Comparison of ENCODE assay signal across 35 cellular contexts in the genomic region with DNA sequence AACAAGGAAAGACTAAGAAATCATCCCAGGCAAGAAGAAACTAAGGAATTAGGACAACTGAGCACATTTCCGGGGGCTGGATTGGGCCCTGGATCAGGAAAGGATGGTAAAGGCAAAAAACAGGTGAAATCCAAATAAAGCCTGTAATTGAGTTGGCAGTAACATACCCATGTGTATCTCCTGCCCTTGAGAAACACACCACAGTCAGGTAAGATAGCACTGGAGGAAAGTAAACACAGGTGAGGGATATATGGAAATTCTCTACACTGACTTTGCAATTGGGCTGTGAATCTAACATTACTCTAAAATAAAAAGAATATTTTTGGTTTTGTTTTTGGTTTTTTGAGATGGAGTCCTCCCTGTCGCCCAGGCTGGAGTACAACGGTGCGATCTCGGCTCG.
DNase-seq lines count a peak whose midpoint lies in the region; ATAC-seq, FAIRE-seq and TF ChIP-seq lines count a peak whose summit lies in the region.
"Had no signal": no experiment of that assay in that cellular context is flagged by ENCODE, and none has a peak within 500 bp of the region (broad histone marks: within the 10 kb centered on the region; RNA-seq: fewer than 3 reads in every experiment).

No MANE protein-coding gene starts in this region.

- DNase-seq in NCI-H526 (lab: John Stamatoyannopoulos, UW) (peak; percentile 11 to 28), NCI-H526 treated with DMSO at 0.1 percent for 48 hours (lab: John Stamatoyannopoulos, UW) (no peak), IMR-90 (no peak), body of pancreas (peak in 1 of 4 donors; percentile 49), pancreas (no peak), mesenteric fat pad (ENCODE audit: low spot score) (no peak), GM12891 (ENCODE audit: insufficient read length, low spot score) (no peak)
- DNase-seq in effector CD4-positive, alpha-beta T cell, result no peak
- DNase-seq: 8988T; ACHN; AML-193; BE2C; C1 segment of cervical spinal cord; Caco-2; Calu3; CD4-positive, alpha-beta memory T cell; CD4-positive, alpha-beta T cell; CD4-positive, CD25-positive, alpha-beta regulatory T cell; CD8-positive, alpha-beta memory T cell; CD8-positive, alpha-beta T cell; COR-L47; DMS 273 treated with DMSO at 0.1 percent for 48 hours; DMS153; DMS53; DMS79; DMS79 treated with DMSO at 0.1 percent for 48 hours; DND-41; EL had no signal

- H3K4me3 ChIP-seq in IMR-90 (ENCODE audit: insufficient read depth, low read depth, low read length) (no peak overlapping the region), body of pancreas (no peak overlapping the region), pancreas (no peak overlapping the region)
- H3K4me3 ChIP-seq: A549; BLaER1; BLaER1 treated with 17β-estradiol and CSF1 and Interleukin-3, amounts not matched to agents 10 nM and 100 nM had no signal

- no peak overlapping the region for H3K18ac ChIP-seq in IMR-90 (ENCODE audit: low read depth, low read length)

- H3K23ac ChIP-seq in IMR-90 (ENCODE audit: low read depth, low read length), result no peak overlapping the region

- no CpG with 5 or more reads among the region's 6 CpGs for WGBS in IMR-90 (ENCODE audit: extremely low coverage in 2 of 2, insufficient read length in 1 of 2), 2 experiments
- WGBS in body of pancreas, 2 donors, result 33 to 55% methylated on average over 6 of the region's 6 CpGs
- 38 to 49% methylated on average over 6 of the region's 6 CpGs for WGBS in pancreas, 2 donors

- H4K5ac ChIP-seq in IMR-90 (ENCODE audit: low read depth, low read length), result no peak overlapping the region

- H3K36me3 ChIP-seq in IMR-90 (ENCODE audit: control insufficient read depth, insufficient read depth, low read length) (no peaks in the 10 kb centered on the region), body of pancreas (replicated peaks in 1 of 2; ENCODE audit: insufficient read depth in 1 of 2, low read depth in 2 of 2) (no peaks in the 10 kb centered on the region), pancreas (no peaks in the 10 kb centered on the region)
- H3K36me3 ChIP-seq: BE2C; BLaER1; BLaER1 treated with 17β-estradiol and CSF1 and Interleukin-3, amounts not matched to agents 10 nM and 100 nM had no signal

- H2BK120ac ChIP-seq in IMR-90 (ENCODE audit: low read depth, low read length), result no peak overlapping the region

- in situ Hi-C loops in IMR-90 (cut with MboI; ENCODE audit: low sequenced_read_pairs), result loop anchor here (5.0 kb wide), 1 partner anchor 269 kb away; no protein-coding TSS in a partner anchor

- H2AK9ac ChIP-seq in IMR-90 (replicated peaks; ENCODE audit: low read depth, low read length, poor library complexity), result no peak overlapping the region

- no peak for ATAC-seq in IMR-90 (ENCODE audit: low read depth)
- peak; percentile 86 for ATAC-seq in body of pancreas
- ATAC-seq in pancreas, result peak; percentile 88 to 97 (median 93)
- ATAC-seq: A549; CD8-positive, alpha-beta T cell had no signal

- no peak overlapping the region for H2AFZ ChIP-seq in IMR-90 (replicated peaks; ENCODE audit: low read length, poor library complexity)

- no TSS peak for BruUV-seq in IMR-90 (replicated peaks; lab: Mats Ljungman, UMichigan)

- H3K9me1 ChIP-seq in IMR-90 (ENCODE audit: insufficient read depth, low read length), result no peaks in the 10 kb centered on the region

- TF ChIP-seq POLR2A in IMR-90 (IDR thresholded peaks at IDR 0.05; ENCODE audit: low read depth, low read length) (no peak), body of pancreas (IDR thresholded peaks at IDR 0.05) (no peak), GM12891 (IDR thresholded peaks at IDR 0.05; ENCODE audit: low read depth, low read length) (no peak)

- 0 out of 3 replicates have a peak overlapping the region, but pooled peaks have one; percentile 17 for H2BK15ac ChIP-seq in IMR-90 (ENCODE audit: low read depth, low read length)

- FAIRE-seq in pancreas (lab: Jason Lieb, UNC), result no peak
- no peak for FAIRE-seq in GM12891 (lab: Jason Lieb, UNC)
- FAIRE-seq: A204.1, A549, D721Med had no signal

- no peak overlapping the region for H4K91ac ChIP-seq in IMR-90 (ENCODE audit: insufficient read depth, low read depth, low read length)

- no peaks in the 10 kb centered on the region for H4K20me1 ChIP-seq in IMR-90 (ENCODE audit: insufficient read depth, low read length)
- H4K20me1 ChIP-seq: BLaER1; BLaER1 treated with 17β-estradiol and CSF1 and Interleukin-3, amounts not matched to agents 10 nM and 100 nM had no signal

- POLR2A ChIA-PET in IMR-90 (lab: Charles Lee; ENCODE audit: unreplicated experiment), result no interaction called here

- no peak overlapping the region for H3K4ac ChIP-seq in IMR-90 (ENCODE audit: low read depth, low read length)

- dilution Hi-C loops in IMR-90 (cut with HindIII; ENCODE audit: low sequenced_read_pairs, unreplicated experiment), result no loop called here

- no peaks in the 10 kb centered on the region for H3K79me1 ChIP-seq in IMR-90 (ENCODE audit: low read depth in 1 of 2, low read length in 2 of 2)

- H4K8ac ChIP-seq in IMR-90 (ENCODE audit: low read depth in 2 of 2, low read length in 2 of 2), result no peak overlapping the region

- CTCF ChIA-PET in IMR-90 (lab: Yijun Ruan, JAX), result no interaction called here

- H3K9me3 ChIP-seq in IMR-90 (ENCODE audit: control insufficient read depth, insufficient read depth, low read length), result no peaks in the 10 kb centered on the region
- H3K9me3 ChIP-seq in body of pancreas, result no peaks in the 10 kb centered on the region
- H3K9me3 ChIP-seq in pancreas, result no peaks in the 10 kb centered on the region
- H3K9me3 ChIP-seq: A549, BE2C had no signal

- no peak overlapping the region for H2BK5ac ChIP-seq in IMR-90 (ENCODE audit: low read depth, low read length, poor library complexity, severe bottlenecking)

- H3K56ac ChIP-seq in IMR-90 (ENCODE audit: extremely low read depth, insufficient read depth, low read length), result no peak overlapping the region

- no peak overlapping the region for H3K14ac ChIP-seq in IMR-90 (replicated peaks; ENCODE audit: low read depth, low read length)

- H3K27ac ChIP-seq in IMR-90 (ENCODE audit: insufficient read depth, low read length) (no peak overlapping the region), body of pancreas (peak overlapping the region in 3 of 4 donors; percentile 45 to 78 (median 57)), pancreas (peak overlapping the region in 3 of 4 donors; percentile 9 to 58 (median 55))
- H3K27ac ChIP-seq: 22Rv1; A549; BLaER1; BLaER1 treated with 17β-estradiol and CSF1 and Interleukin-3, amounts not matched to agents 10 nM and 100 nM; C4-2B had no signal

- H2AK5ac ChIP-seq in IMR-90 (ENCODE audit: low read depth, low read length), result no peak overlapping the region

- H3K9ac ChIP-seq in IMR-90 (ENCODE audit: low read depth, low read length), result no peak overlapping the region
- H3K9ac ChIP-seq: BLaER1; BLaER1 treated with 17β-estradiol and CSF1 and Interleukin-3, amounts not matched to agents 10 nM and 100 nM had no signal

- no peak for TF ChIP-seq CTCF in IMR-90 (conservative IDR thresholded peaks at IDR 0.05; ENCODE audit: low read depth, low read length)
- TF ChIP-seq CTCF in body of pancreas (IDR thresholded peaks at IDR 0.05), result no peak
- no peak for TF ChIP-seq CTCF in pancreas (IDR thresholded peaks at IDR 0.05)

- no peak overlapping the region for H2BK20ac ChIP-seq in IMR-90 (ENCODE audit: low read depth, low read length)

- H3K4me1 ChIP-seq in IMR-90 (ENCODE audit: control insufficient read depth, insufficient read depth, low read length) (peaks cover 6% of the 10 kb centered on the region), body of pancreas (peaks cover 12% of the 10 kb centered on the region), pancreas (peaks cover 0 to 4% (median 0%) of the 10 kb centered on the region in 3 donors)
- H3K4me1 ChIP-seq: A549, BE2C, BLaER1, Caco-2 had no signal

- TF ChIP-seq RAD21 in IMR-90 (IDR thresholded peaks at IDR 0.05; ENCODE audit: low read length), result no peak

- no peak overlapping the region for H3K4me2 ChIP-seq in IMR-90 (ENCODE audit: low read depth, low read length)
- H3K4me2 ChIP-seq: A549; BLaER1; BLaER1 treated with 17β-estradiol and CSF1 and Interleukin-3, amounts not matched to agents 10 nM and 100 nM had no signal

- intact Hi-C loops in IMR-90 (cut with micrococcal nuclease) (loop anchor here (10.0 kb wide), 2 partner anchors 166 to 856 kb away; no protein-coding TSS in a partner anchor), body of pancreas (cut with DNase I) (loop anchor here (10.0 kb wide), 1 partner anchor 686 kb away; no protein-coding TSS in a partner anchor), pancreas (cut with DNase I) (loop anchor here in 1 of 3 donors (10.0 kb wide), 2 partner anchors 276 to 676 kb away; no protein-coding TSS in a partner anchor)

- H3K27me3 ChIP-seq in IMR-90 (ENCODE audit: control insufficient read depth, insufficient read depth, low read length) (peaks cover 3% of the 10 kb centered on the region; the same call in 1 of the 2 replicates), body of pancreas (no peaks in the 10 kb centered on the region), pancreas (no peaks in the 10 kb centered on the region)

TF ChIP-seq in IMR-90, 13 proteins besides CTCF, POLR2A, EP300 and RAD21 (continues in another document):
- no peak for TF ChIP-seq NFE2L2 (IDR thresholded peaks at IDR 0.05; ENCODE audit: low read depth, low read length)
- no peak for TF ChIP-seq RCOR1 (IDR thresholded peaks at IDR 0.05; ENCODE audit: insufficient replicate concordance, low read length)
- no peak for TF ChIP-seq BHLHE40 (IDR thresholded peaks at IDR 0.05; ENCODE audit: low read depth, low read length)
- TF ChIP-seq SMC3 (IDR thresholded peaks at IDR 0.05; ENCODE audit: low read depth, low read length), result no peak
- no peak for TF ChIP-seq CEBPB (IDR thresholded peaks at IDR 0.05; ENCODE audit: low read depth, low read length)
- TF ChIP-seq MAZ (IDR thresholded peaks at IDR 0.05; ENCODE audit: borderline replicate concordance, low read depth, low read length), result no peak
- no peak for TF ChIP-seq CHD1 (IDR thresholded peaks at IDR 0.05; ENCODE audit: low read depth, low read length)
- no peak for TF ChIP-seq MXI1 (IDR thresholded peaks at IDR 0.05; ENCODE audit: borderline replicate concordance, low read depth, low read length)

TF ChIP-seq in GM12891, 5 proteins besides CTCF, POLR2A, EP300 and RAD21:
- TF ChIP-seq SPI1 (IDR thresholded peaks at IDR 0.05; ENCODE audit: low read depth, low read length) (no peak), PAX5 (IDR thresholded peaks at IDR 0.05; ENCODE audit: insufficient read depth, low read length, severe bottlenecking) (no peak), POU2F2 (IDR thresholded peaks at IDR 0.05; ENCODE audit: low read depth, low read length) (no peak), POLR2AphosphoS5 (IDR thresholded peaks at IDR 0.05; ENCODE audit: low read depth, low read length) (no peak), TAF1 (IDR thresholded peaks at IDR 0.05; ENCODE audit: low read depth, low read length) (no peak)

Comparison
In these comparisons a context has a peak if more than half of its experiments do, and no peak if none do; other contexts are left out.
1. DNase-seq: peak in NCI-H526 (2 of 2); none in NCI-H526 treated with DMSO at 0.1 percent for 48 hours (single experiment), IMR-90 (single experiment), pancreas (0 of 6), mesenteric fat pad (single experiment), effector CD4-positive, alpha-beta T cell (single experiment) and GM12891 (single experiment).